25 cellular contexts compared by ENCODE assay signal in genomic region chr18:79919089-79919488, GRCh38. TPM values are rescaled to one million over a fixed set of nuclear protein-coding genes. Genes with fewer than 3 reads are reported as not detected.
DNase-seq lines count a peak whose midpoint lies in the region; ATAC-seq, FAIRE-seq and TF ChIP-seq lines count a peak whose summit lies in the region.
"Had no signal": no experiment of that assay in that cellular context is flagged by ENCODE, and none has a peak within 500 bp of the region (broad histone marks: within the 10 kb centered on the region; RNA-seq: fewer than 3 reads in every experiment).

No MANE protein-coding gene starts in this region.

- H3K27me3 ChIP-seq in stomach = no peaks in the 10 kb centered on the region

- peak overlapping the region; percentile 31 for H3K27ac Mint-ChIP-seq in activated CD4-positive, alpha-beta T cell treated with anti-CD3 and anti-CD28 coated beads for 36 hours
- H3K27ac Mint-ChIP-seq in activated CD4-positive, alpha-beta T cell treated with anti-CD3 and anti-CD28 coated beads, Interleukin-2, amount 10 ng/mL, durations not matched to agents 7 days and 5 days = no peak overlapping the region
- no peak overlapping the region for H3K27ac Mint-ChIP-seq in chondrocyte (ENCODE audit: unreplicated experiment)
- H3K27ac Mint-ChIP-seq: activated naive CD4-positive, alpha-beta T cell treated with anti-CD3 and anti-CD28 coated beads, Interleukin-2, amount 10 ng/mL, durations not matched to agents 7 days and 5 days; GM23338 had no signal

- no peak overlapping the region for H3K4me3 ChIP-seq in mucosa of descending colon
- no peak overlapping the region for H3K4me3 ChIP-seq in stomach
- H3K4me3 ChIP-seq: GM23338 had no signal

- CTCF ChIA-PET in activated CD4-positive, alpha-beta T cell treated with anti-CD3 and anti-CD28 coated beads for 36 hours (lab: Charles Lee) = no interaction called here
- CTCF ChIA-PET in activated CD4-positive, alpha-beta T cell treated with anti-CD3 and anti-CD28 coated beads, Interleukin-2, amount 10 ng/mL, durations not matched to agents 7 days and 5 days (lab: Charles Lee) = interaction anchor here (1.1 kb wide), 1 partner anchor 10 kb away, joined by 4 read pairs; no protein-coding TSS in a partner anchor

- no peak overlapping the region for H3K4me3 Mint-ChIP-seq in activated CD4-positive, alpha-beta T cell treated with anti-CD3 and anti-CD28 coated beads for 36 hours
- no peak overlapping the region for H3K4me3 Mint-ChIP-seq in activated CD4-positive, alpha-beta T cell treated with anti-CD3 and anti-CD28 coated beads, Interleukin-2, amount 10 ng/mL, durations not matched to agents 7 days and 5 days
- no peak overlapping the region for H3K4me3 Mint-ChIP-seq in chondrocyte (ENCODE audit: unreplicated experiment)
- H3K4me3 Mint-ChIP-seq: activated naive CD4-positive, alpha-beta T cell treated with anti-CD3 and anti-CD28 coated beads, Interleukin-2, amount 10 ng/mL, durations not matched to agents 7 days and 5 days; GM23338 had no signal

- DNase-seq in activated CD4-positive, alpha-beta T cell treated with anti-CD3 and anti-CD28 coated beads for 36 hours = no peak
- DNase-seq in activated CD4-positive, alpha-beta T cell treated with anti-CD3 and anti-CD28 coated beads, Interleukin-2, amount 10 ng/mL, durations not matched to agents 7 days and 5 days = no peak
- DNase-seq in chondrocyte (ENCODE audit: low spot score) (peak; percentile 70), mucosa of descending colon (peak; percentile 1 to 43 (median 29)), stomach (peak; percentile 25), GDM1 (lab: John Stamatoyannopoulos, UW) (no peak), COR-L47 (lab: John Stamatoyannopoulos, UW) (no peak), RCC 7860 (ENCODE audit: low spot score) (no peak)
- DNase-seq: 8988T; activated naive CD4-positive, alpha-beta T cell treated with anti-CD3 and anti-CD28 coated beads, Interleukin-2, amount 10 ng/mL, durations not matched to agents 7 days and 5 days; dermis blood vessel endothelial cell; EL; Karpas-422; NCI-H1048; NCI-H2081; NCI-H510A treated with DMSO at 0.1 percent for 48 hours; RPMI8226; stimulated activated naive CD4-positive, alpha-beta T cell; T-helper 9 cell had no signal

- no peak for ATAC-seq in activated CD4-positive, alpha-beta T cell treated with anti-CD3 and anti-CD28 coated beads for 36 hours
- ATAC-seq in mucosa of descending colon = no peak
- ATAC-seq: activated CD4-positive, CD25-positive, alpha-beta regulatory T cell treated with anti-CD3 and anti-CD28 coated beads, Interleukin-2, amount 50 U/mL, for 24 hours; GM23338; SK-N-SH treated with all-trans-retinoic acid at 6 μM for 48 hours had no signal

- H3K4me1 ChIP-seq in mucosa of descending colon (ENCODE audit: low read depth) = no peaks in the 10 kb centered on the region
- H3K4me1 ChIP-seq in stomach = no peaks in the 10 kb centered on the region

- H3K36me3 ChIP-seq in mucosa of descending colon (ENCODE audit: low read depth) (peaks cover 7% of the 10 kb centered on the region), stomach (peaks cover 22 to 68% (median 62%) of the 10 kb centered on the region in 4 donors)

- H3K36me3 Mint-ChIP-seq in activated CD4-positive, alpha-beta T cell treated with anti-CD3 and anti-CD28 coated beads for 36 hours (ENCODE audit: low read depth) = peaks cover 29% of the 10 kb centered on the region
- peaks cover 43% of the 10 kb centered on the region for H3K36me3 Mint-ChIP-seq in activated CD4-positive, alpha-beta T cell treated with anti-CD3 and anti-CD28 coated beads, Interleukin-2, amount 10 ng/mL, durations not matched to agents 7 days and 5 days (ENCODE audit: low read depth)
- peaks cover 24% of the 10 kb centered on the region for H3K36me3 Mint-ChIP-seq in chondrocyte (ENCODE audit: low read depth)

- POLR2A ChIA-PET in activated CD4-positive, alpha-beta T cell treated with anti-CD3 and anti-CD28 coated beads for 36 hours (lab: Charles Lee) = no interaction called here
- POLR2A ChIA-PET in activated CD4-positive, alpha-beta T cell treated with anti-CD3 and anti-CD28 coated beads, Interleukin-2, amount 10 ng/mL, durations not matched to agents 7 days and 5 days (lab: Charles Lee) = no interaction called here

- H3K27me3 Mint-ChIP-seq in activated CD4-positive, alpha-beta T cell treated with anti-CD3 and anti-CD28 coated beads for 36 hours = no peaks in the 10 kb centered on the region
- H3K27me3 Mint-ChIP-seq in activated CD4-positive, alpha-beta T cell treated with anti-CD3 and anti-CD28 coated beads, Interleukin-2, amount 10 ng/mL, durations not matched to agents 7 days and 5 days = no peaks in the 10 kb centered on the region
- no peaks in the 10 kb centered on the region for H3K27me3 Mint-ChIP-seq in chondrocyte (ENCODE audit: low read depth)
- H3K27me3 Mint-ChIP-seq: activated naive CD4-positive, alpha-beta T cell treated with anti-CD3 and anti-CD28 coated beads, Interleukin-2, amount 10 ng/mL, durations not matched to agents 7 days and 5 days had no signal

- H3K9me3 Mint-ChIP-seq in activated CD4-positive, alpha-beta T cell treated with anti-CD3 and anti-CD28 coated beads for 36 hours (ENCODE audit: low read depth) = no peaks in the 10 kb centered on the region
- H3K9me3 Mint-ChIP-seq in activated CD4-positive, alpha-beta T cell treated with anti-CD3 and anti-CD28 coated beads, Interleukin-2, amount 10 ng/mL, durations not matched to agents 7 days and 5 days = peaks cover 7% of the 10 kb centered on the region
- no peaks in the 10 kb centered on the region for H3K9me3 Mint-ChIP-seq in chondrocyte (ENCODE audit: low read depth)

- H3K27ac ChIP-seq in stomach = no peak overlapping the region

- no peak for TF ChIP-seq EP300 in stomach (IDR thresholded peaks at IDR 0.05)

- no peak for TF ChIP-seq POLR2A in stomach (IDR thresholded peaks at IDR 0.05)

- no peak for FAIRE-seq in RCC 7860 (lab: Jason Lieb, UNC)
- FAIRE-seq: frontal cortex, HTR-8/SVneo, urothelium cell line had no signal

- TF ChIP-seq CTCF in chondrocyte (IDR thresholded peaks at IDR 0.05) (no peak), mucosa of descending colon (IDR thresholded peaks at IDR 0.05) (no peak), stomach (IDR thresholded peaks at IDR 0.05) (no peak)

- 94 to 99% (median 96%) methylated on average over 9 to 19 of the region's 19 CpGs for WGBS in stomach, 5 donors

- no peaks in the 10 kb centered on the region for H3K9me3 ChIP-seq in mucosa of descending colon
- no peaks in the 10 kb centered on the region for H3K9me3 ChIP-seq in stomach

- H3K4me1 Mint-ChIP-seq in activated CD4-positive, alpha-beta T cell treated with anti-CD3 and anti-CD28 coated beads for 36 hours = peaks cover 8% of the 10 kb centered on the region
- peaks cover 9% of the 10 kb centered on the region for H3K4me1 Mint-ChIP-seq in activated CD4-positive, alpha-beta T cell treated with anti-CD3 and anti-CD28 coated beads, Interleukin-2, amount 10 ng/mL, durations not matched to agents 7 days and 5 days
- H3K4me1 Mint-ChIP-seq in chondrocyte (ENCODE audit: low read depth) = no peaks in the 10 kb centered on the region

- intact Hi-C loops in activated CD4-positive, alpha-beta T cell treated with anti-CD3 and anti-CD28 coated beads for 36 hours (cut with DNase I, micrococcal nuclease) = no loop called here
- intact Hi-C loops in mucosa of descending colon (cut with DNase I, micrococcal nuclease) = no loop called here
- intact Hi-C loops in stomach (cut with DNase I; ENCODE audit: low total_unique reads) = no loop called here

RNA-seq across cellular contexts. Expression of gene SLC66A2, which starts 32.4 kb away (rescaled TPM):
- 10 to 100 TPM; 23.4 to 28.5 TPM for total RNA-seq in activated CD4-positive, alpha-beta T cell treated with anti-CD3 and anti-CD28 coated beads for 36 hours
- 10 to 100 TPM; 28.3 to 34.6 TPM for total RNA-seq in activated CD4-positive, alpha-beta T cell treated with anti-CD3 and anti-CD28 coated beads, Interleukin-2, amount 10 ng/mL, durations not matched to agents 7 days and 5 days
- 27.6 to 32.1 TPM (median 29.1 TPM) in 3 replicates for total RNA-seq in chondrocyte
- 10 to 100 TPM; 54.5 to 90.1 (median 68.6) TPM for total RNA-seq in mucosa of descending colon
- total RNA-seq in stomach = 100 to 1,000 TPM in 1 of 5 donors, 10 to 100 TPM in 4; 18.1 to 148 (median 25.5) TPM
- polyA plus RNA-seq in stomach = 10 to 100 TPM; 19.1 to 31.1 (median 20.0) TPM

RNA-seq across cellular contexts. Expression of gene HSBP1L1, which starts 45.4 kb away (rescaled TPM):
- total RNA-seq in activated CD4-positive, alpha-beta T cell treated with anti-CD3 and anti-CD28 coated beads for 36 hours = 10 to 100 TPM; 14.4 to 16.9 TPM
- 10 to 100 TPM in 1 of 2 experiments, 1 to 10 TPM in 1; 7.2 to 11.5 TPM for total RNA-seq in activated CD4-positive, alpha-beta T cell treated with anti-CD3 and anti-CD28 coated beads, Interleukin-2, amount 10 ng/mL, durations not matched to agents 7 days and 5 days
- total RNA-seq in chondrocyte = 0.99 to 5.4 TPM (median 5.1 TPM) in 3 replicates
- total RNA-seq in mucosa of descending colon = 10 to 100 TPM; 33.8 to 73.7 (median 68.4) TPM
- total RNA-seq in stomach = 10 to 100 TPM in 4 of 5 donors, 1 to 10 TPM in 1; 4.1 to 42.6 (median 23.8) TPM
- 10 to 100 TPM; 51.6 to 62.3 (median 58.7) TPM for polyA plus RNA-seq in stomach

Comparison
In these comparisons a context has a peak if more than half of its experiments do, and no peak if none do; other contexts are left out.
1. DNase-seq: peak in chondrocyte (single experiment), mucosa of descending colon (3 of 3) and stomach (single experiment); none in activated CD4-positive, alpha-beta T cell treated with anti-CD3 and anti-CD28 coated beads for 36 hours (single experiment), activated CD4-positive, alpha-beta T cell treated with anti-CD3 and anti-CD28 coated beads, Interleukin-2, amount 10 ng/mL, durations not matched to agents 7 days and 5 days (single experiment), GDM1 (single experiment), COR-L47 (single experiment) and RCC 7860 (single experiment).